Comparison of ENCODE assay signal across 15 cellular contexts in the genomic region with DNA sequence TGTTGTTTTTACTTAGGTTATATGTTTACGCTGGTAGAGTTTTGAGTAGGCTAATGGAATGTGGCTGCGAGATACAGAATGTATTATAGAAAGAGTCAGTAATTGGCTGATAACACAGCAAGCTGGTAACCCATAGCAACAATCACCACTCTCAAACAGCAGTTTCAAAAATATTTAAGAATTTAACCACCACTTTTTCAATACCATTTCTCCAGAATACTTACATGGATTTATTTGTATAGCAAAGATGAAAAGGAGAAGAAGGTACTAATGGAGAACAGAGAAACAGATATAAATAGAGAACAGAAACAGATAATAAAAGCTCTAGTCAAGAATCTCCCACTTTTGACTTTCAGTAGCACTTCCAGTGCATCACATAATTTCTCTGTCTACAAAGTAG.
A peak's percentile ranks its signal among the peaks of the same experiment; 100 is the strongest.
DNase-seq lines count a peak whose midpoint lies in the region; ATAC-seq and TF ChIP-seq lines count a peak whose summit lies in the region.
"Had no signal": no experiment of that assay in that cellular context is flagged by ENCODE, and none has a peak within 500 bp of the region (broad histone marks: within the 10 kb centered on the region; RNA-seq: fewer than 3 reads in every experiment).

No MANE protein-coding gene starts in this region.

- H3K4me2 ChIP-seq in OCI-LY7 (ENCODE audit: low read length) = peak overlapping the region; percentile 26

- BruUV-seq in OCI-LY7 (replicated peaks; lab: Mats Ljungman, UMichigan) = no TSS peak
- no TSS peak for BruUV-seq in A673 (replicated peaks; lab: Mats Ljungman, UMichigan)

- no peaks in the 10 kb centered on the region for H3K27me3 ChIP-seq in A673 (replicated peaks; ENCODE audit: insufficient read depth, low read depth, low read length, poor library complexity)
- H3K27me3 ChIP-seq in CD4-positive, alpha-beta T cell (ENCODE audit: control insufficient read depth, insufficient read depth, low read length) = no peaks in the 10 kb centered on the region
- H3K27me3 ChIP-seq: SJSA1, tibial nerve had no signal

- no peaks in the 10 kb centered on the region for H3K9me2 ChIP-seq in OCI-LY7 (ENCODE audit: insufficient read depth, low read length)

- no peak overlapping the region for H3K4me3 Mint-ChIP-seq in CD4-positive, alpha-beta T cell
- H3K4me3 Mint-ChIP-seq: activated CD8-positive, alpha-beta T cell treated with anti-CD3 and anti-CD28 coated beads, Interleukin-2, amount 10 ng/mL, durations not matched to agents 7 days and 5 days; activated naive CD8-positive, alpha-beta T cell treated with anti-CD3 and anti-CD28 coated beads, Interleukin-2, amount 10 ng/mL, durations not matched to agents 7 days and 5 days; CD4-positive, alpha-beta memory T cell had no signal

- intact Hi-C loops in OCI-LY7 (cut with micrococcal nuclease; ENCODE audit: unreplicated experiment) = no loop called here
- intact Hi-C loops in A673 (cut with micrococcal nuclease; ENCODE audit: unreplicated experiment) = no loop called here
- intact Hi-C loops in CD4-positive, alpha-beta T cell (cut with DNase I, micrococcal nuclease) = no loop called here

- H3K9me3 ChIP-seq in OCI-LY7 (ENCODE audit: low read length) = peaks cover 18% of the 10 kb centered on the region
- H3K9me3 ChIP-seq in A673 (ENCODE audit: low read depth, low read length, poor library complexity, severe bottlenecking) = peaks cover 14% of the 10 kb centered on the region
- no peaks in the 10 kb centered on the region for H3K9me3 ChIP-seq in CD4-positive, alpha-beta T cell (ENCODE audit: control insufficient read depth, low read length)
- H3K9me3 ChIP-seq: SJSA1 had no signal

- no peaks in the 10 kb centered on the region for H4K20me1 ChIP-seq in OCI-LY7 (ENCODE audit: insufficient read depth, low read length)

- H3K27ac Mint-ChIP-seq in CD4-positive, alpha-beta T cell = no peak overlapping the region
- H3K27ac Mint-ChIP-seq: activated CD8-positive, alpha-beta T cell treated with anti-CD3 and anti-CD28 coated beads, Interleukin-2, amount 10 ng/mL, durations not matched to agents 7 days and 5 days; CD4-positive, alpha-beta memory T cell; progenitor cell of endocrine pancreas had no signal

- peaks cover 7% of the 10 kb centered on the region for H3K9me3 Mint-ChIP-seq in CD4-positive, alpha-beta T cell

- H3K4me3 ChIP-seq in OCI-LY7 (ENCODE audit: low read depth, low read length, poor library complexity, severe bottlenecking) (no peak overlapping the region), A673 (ENCODE audit: low read depth, low read length, poor library complexity, severe bottlenecking) (no peak overlapping the region)
- H3K4me3 ChIP-seq: lung, SJSA1, tibial nerve had no signal

- CTCF ChIA-PET in OCI-LY7 (lab: Charles Lee; ENCODE audit: unreplicated experiment) (no interaction called here), A673 (lab: Charles Lee) (no interaction called here)
- CTCF ChIA-PET in CD4-positive, alpha-beta T cell (lab: Charles Lee) = no interaction called here

- ATAC-seq in GM18861 (IDR thresholded peaks at IDR 0.05; ENCODE audit: unreplicated experiment) (peak; percentile 81), GM21529 (IDR thresholded peaks at IDR 0.05; ENCODE audit: unreplicated experiment) (peak; percentile 83), HG03103 (IDR thresholded peaks at IDR 0.05; ENCODE audit: low read depth, unreplicated experiment) (peak; percentile 79), SK-N-SH treated with all-trans-retinoic acid at 6 μM for 48 hours (no peak)
- ATAC-seq in CD4-positive, alpha-beta T cell (ENCODE audit: poor library complexity) = no peak
- ATAC-seq: activated CD8-positive, alpha-beta T cell treated with anti-CD3 and anti-CD28 coated beads, Interleukin-2, amount 10 ng/mL, durations not matched to agents 7 days and 5 days had no signal

- peak overlapping the region; percentile 1; the same call in 1 of the 2 replicates for H2AFZ ChIP-seq in OCI-LY7 (ENCODE audit: low read length)

- H3K36me3 ChIP-seq in OCI-LY7 (ENCODE audit: insufficient read depth, low read length) (no peaks in the 10 kb centered on the region; the same call in 1 of the 2 replicates), A673 (ENCODE audit: insufficient read depth, low read length, poor library complexity, severe bottlenecking) (no peaks in the 10 kb centered on the region)
- H3K36me3 ChIP-seq: SJSA1, tibial nerve had no signal

- H3K27me3 Mint-ChIP-seq in CD4-positive, alpha-beta T cell = no peaks in the 10 kb centered on the region
- H3K27me3 Mint-ChIP-seq: activated naive CD8-positive, alpha-beta T cell treated with anti-CD3 and anti-CD28 coated beads, Interleukin-2, amount 10 ng/mL, durations not matched to agents 7 days and 5 days; CD4-positive, alpha-beta memory T cell; progenitor cell of endocrine pancreas had no signal

- H3K4me1 ChIP-seq in OCI-LY7 (ENCODE audit: insufficient read depth, low read length, poor library complexity, severe bottlenecking) = peaks cover 44% of the 10 kb centered on the region
- H3K4me1 ChIP-seq in A673 (ENCODE audit: insufficient read depth, low read length, poor library complexity, severe bottlenecking) = no peaks in the 10 kb centered on the region
- H3K4me1 ChIP-seq: SJSA1, tibial nerve had no signal

- no peak for DNase-seq in OCI-LY7 (ENCODE audit: low spot score)
- no peak for DNase-seq in A673 (ENCODE audit: low spot score)
- no peak for DNase-seq in CD4-positive, alpha-beta T cell
- DNase-seq in DMS53 treated with DMSO at 0.1 percent for 48 hours (lab: John Stamatoyannopoulos, UW; ENCODE audit: unreplicated experiment) = no peak
- DNase-seq: activated CD8-positive, alpha-beta T cell treated with anti-CD3 and anti-CD28 coated beads, Interleukin-2, amount 10 ng/mL, durations not matched to agents 7 days and 5 days; activated naive CD8-positive, alpha-beta T cell treated with anti-CD3 and anti-CD28 coated beads, Interleukin-2, amount 10 ng/mL, durations not matched to agents 7 days and 5 days; CD4-positive, alpha-beta memory T cell had no signal

- H3K36me3 Mint-ChIP-seq in CD4-positive, alpha-beta T cell (ENCODE audit: low read depth) = no peaks in the 10 kb centered on the region
- H3K36me3 Mint-ChIP-seq: CD4-positive, alpha-beta memory T cell had no signal

- H3K27ac ChIP-seq in OCI-LY7 (ENCODE audit: low read depth, low read length, poor library complexity, severe bottlenecking) (no peak overlapping the region), A673 (ENCODE audit: low read depth, low read length, poor library complexity, severe bottlenecking) (no peak overlapping the region)
- no peak overlapping the region for H3K27ac ChIP-seq in CD4-positive, alpha-beta T cell (ENCODE audit: low read depth, low read length)
- H3K27ac ChIP-seq: SJSA1, tibial nerve had no signal

- POLR2A ChIA-PET in OCI-LY7 (lab: Charles Lee) (interaction anchor here (0.9 to 1.4 kb wide), 5 partner anchors 10 to 46 kb away, joined by 3 to 5 read pairs (median 4); no protein-coding TSS in a partner anchor), A673 (lab: Charles Lee; ENCODE audit: low non-redundant PET) (no interaction called here)
- POLR2A ChIA-PET in CD4-positive, alpha-beta T cell (lab: Charles Lee) = no interaction called here

- peaks cover 13% of the 10 kb centered on the region for H3K4me1 Mint-ChIP-seq in CD4-positive, alpha-beta T cell (ENCODE audit: low read depth)

- no peaks in the 10 kb centered on the region for H3K79me2 ChIP-seq in OCI-LY7 (ENCODE audit: insufficient read depth, low read depth, low read length)

- TF ChIP-seq CTCF in OCI-LY7 (conservative IDR thresholded peaks at IDR 0.05; ENCODE audit: low read length) (no peak), A673 (conservative IDR thresholded peaks at IDR 0.05; ENCODE audit: low read depth, low read length) (no peak)
- TF ChIP-seq CTCF in CD4-positive, alpha-beta T cell (IDR thresholded peaks at IDR 0.05) = no peak

TF ChIP-seq in SK-N-SH treated with all-trans-retinoic acid at 6 μM for 48 hours, 23 proteins besides CTCF, POLR2A, EP300 and RAD21:
- no peak for TF ChIP-seq ESRRG (CRISPR knock-in tag; IDR thresholded peaks at IDR 0.05)
- no peak for TF ChIP-seq RARB (CRISPR knock-in tag; IDR thresholded peaks at IDR 0.05)
- no peak for TF ChIP-seq ZNF565 (CRISPR knock-in tag; conservative IDR thresholded peaks at IDR 0.05; ENCODE audit: low read depth)
- no peak for TF ChIP-seq CREB5 (CRISPR knock-in tag; IDR thresholded peaks at IDR 0.05; ENCODE audit: low read depth)
- TF ChIP-seq, protein P1, sequence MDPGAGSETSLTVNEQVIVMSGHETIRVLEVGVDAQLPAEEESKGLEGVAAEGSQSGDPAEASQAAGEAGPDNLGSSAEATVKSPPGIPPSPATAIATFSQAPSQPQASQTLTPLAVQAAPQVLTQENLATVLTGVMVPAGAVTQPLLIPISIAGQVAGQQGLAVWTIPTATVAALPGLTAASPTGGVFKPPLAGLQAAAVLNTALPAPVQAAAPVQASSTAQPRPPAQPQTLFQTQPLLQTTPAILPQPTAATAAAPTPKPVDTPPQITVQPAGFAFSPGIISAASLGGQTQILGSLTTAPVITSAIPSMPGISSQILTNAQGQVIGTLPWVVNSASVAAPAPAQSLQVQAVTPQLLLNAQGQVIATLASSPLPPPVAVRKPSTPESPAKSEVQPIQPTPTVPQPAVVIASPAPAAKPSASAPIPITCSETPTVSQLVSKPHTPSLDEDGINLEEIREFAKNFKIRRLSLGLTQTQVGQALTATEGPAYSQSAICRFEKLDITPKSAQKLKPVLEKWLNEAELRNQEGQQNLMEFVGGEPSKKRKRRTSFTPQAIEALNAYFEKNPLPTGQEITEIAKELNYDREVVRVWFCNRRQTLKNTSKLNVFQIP (CRISPR knock-in tag; IDR thresholded peaks at IDR 0.05; ENCODE audit: borderline replicate concordance, low read depth) = no peak
- TF ChIP-seq PPARA (CRISPR knock-in tag; IDR thresholded peaks at IDR 0.05; ENCODE audit: borderline replicate concordance) = no peak
- no peak for TF ChIP-seq BACH2 (CRISPR knock-in tag; IDR thresholded peaks at IDR 0.05; ENCODE audit: borderline replicate concordance)
- TF ChIP-seq ISL1 (CRISPR knock-in tag; IDR thresholded peaks at IDR 0.05) = no peak
- TF ChIP-seq ZNF8 (CRISPR knock-in tag; IDR thresholded peaks at IDR 0.05) = no peak
- TF ChIP-seq ZNF70 (CRISPR knock-in tag; IDR thresholded peaks at IDR 0.05) = no peak
- no peak for TF ChIP-seq OSR1 (CRISPR knock-in tag; IDR thresholded peaks at IDR 0.05)
- no peak for TF ChIP-seq TCF4 (CRISPR knock-in tag; IDR thresholded peaks at IDR 0.05; ENCODE audit: borderline replicate concordance)
- TF ChIP-seq ARNTL (CRISPR knock-in tag; IDR thresholded peaks at IDR 0.05; ENCODE audit: borderline replicate concordance, low read depth) = no peak

Comparison
In these comparisons a context has a peak if more than half of its experiments do, and no peak if none do; other contexts are left out.
1. ATAC-seq: peak in GM18861 (single experiment), GM21529 (single experiment) and HG03103 (single experiment); none in CD4-positive, alpha-beta T cell (single experiment) and SK-N-SH treated with all-trans-retinoic acid at 6 μM for 48 hours (single experiment).